ENCODE assay signal across 1 cellular context in genomic region chr6:146886587-146887446, GRCh38.
TF ChIP-seq lines count a peak whose summit lies in the region.

No MANE protein-coding gene starts in this region.

TF ChIP-seq in K562, 482 proteins besides CTCF, POLR2A, EP300 and RAD21 (continued from another document and continues in another):
- TF ChIP-seq UBTF (IDR thresholded peaks at IDR 0.05; ENCODE audit: borderline replicate concordance in 1 of 2, low read depth in 2 of 2, low read length in 2 of 2) (0 out of 4 replicates have a peak, but pooled peaks of 1 of the 2 experiments have one; percentile 15), ARID1B (IDR thresholded peaks at IDR 0.05) (no peak), MLX (CRISPR knock-in tag; conservative IDR thresholded peaks at IDR 0.05) (0 out of 4 replicates have a peak, but pooled peaks of 1 of the 2 experiments have one; percentile 73), SLC30A9 (CRISPR knock-in tag; IDR thresholded peaks at IDR 0.05) (no peak), THRA (IDR thresholded peaks at IDR 0.05) (no peak), SMAD3 (CRISPR knock-in tag; conservative IDR thresholded peaks at IDR 0.05) (peak; percentile 93), CEBPG (CRISPR knock-in tag; IDR thresholded peaks at IDR 0.05) (no peak), CEBPG (tag; conservative IDR thresholded peaks at IDR 0.05 in 1 of 2, IDR thresholded peaks at IDR 0.05 in 1 of 2) (peak; percentile 83 to 87), PCBP1 (IDR thresholded peaks at IDR 0.05; ENCODE audit: low read depth, low read length, poor library complexity, severe bottlenecking) (no peak), ZNF212 (CRISPR knock-in tag; IDR thresholded peaks at IDR 0.05) (peak; percentile 85), CSDE1 (IDR thresholded peaks at IDR 0.05) (peak in 1 of 2 experiments; percentile 91; a peak in 2 of 4 replicates), CHCHD3 (CRISPR knock-in tag; IDR thresholded peaks at IDR 0.05) (peak; percentile 92), CREB3 (tag; conservative IDR thresholded peaks at IDR 0.05; ENCODE audit: low read depth) (peak; percentile 27; the same call in 1 of the 2 replicates), SUPT5H (IDR thresholded peaks at IDR 0.05) (peak; percentile 72), FOXA1 (IDR thresholded peaks at IDR 0.05; ENCODE audit: borderline replicate concordance) (no peak), SAP30 (IDR thresholded peaks at IDR 0.05; ENCODE audit: borderline replicate concordance, insufficient read depth, low read depth, low read length, poor library complexity, severe bottlenecking) (no peak), CREB5 (CRISPR knock-in tag; IDR thresholded peaks at IDR 0.05) (peak; percentile 91), ZBTB43 (CRISPR knock-in tag; IDR thresholded peaks at IDR 0.05) (no peak), CHD1 (IDR thresholded peaks at IDR 0.05; ENCODE audit: low read length) (peak; percentile 55), NCOA4 (IDR thresholded peaks at IDR 0.05; ENCODE audit: partially characterized antibody) (no peak), ZNF140 (CRISPR knock-in tag; IDR thresholded peaks at IDR 0.05) (0 out of 2 replicates have a peak, but pooled peaks have one; percentile 22), IRF2 (CRISPR knock-in tag; IDR thresholded peaks at IDR 0.05) (no peak), TRIM28 (IDR thresholded peaks at IDR 0.05) (no peak)
- TF ChIP-seq, protein P1, sequence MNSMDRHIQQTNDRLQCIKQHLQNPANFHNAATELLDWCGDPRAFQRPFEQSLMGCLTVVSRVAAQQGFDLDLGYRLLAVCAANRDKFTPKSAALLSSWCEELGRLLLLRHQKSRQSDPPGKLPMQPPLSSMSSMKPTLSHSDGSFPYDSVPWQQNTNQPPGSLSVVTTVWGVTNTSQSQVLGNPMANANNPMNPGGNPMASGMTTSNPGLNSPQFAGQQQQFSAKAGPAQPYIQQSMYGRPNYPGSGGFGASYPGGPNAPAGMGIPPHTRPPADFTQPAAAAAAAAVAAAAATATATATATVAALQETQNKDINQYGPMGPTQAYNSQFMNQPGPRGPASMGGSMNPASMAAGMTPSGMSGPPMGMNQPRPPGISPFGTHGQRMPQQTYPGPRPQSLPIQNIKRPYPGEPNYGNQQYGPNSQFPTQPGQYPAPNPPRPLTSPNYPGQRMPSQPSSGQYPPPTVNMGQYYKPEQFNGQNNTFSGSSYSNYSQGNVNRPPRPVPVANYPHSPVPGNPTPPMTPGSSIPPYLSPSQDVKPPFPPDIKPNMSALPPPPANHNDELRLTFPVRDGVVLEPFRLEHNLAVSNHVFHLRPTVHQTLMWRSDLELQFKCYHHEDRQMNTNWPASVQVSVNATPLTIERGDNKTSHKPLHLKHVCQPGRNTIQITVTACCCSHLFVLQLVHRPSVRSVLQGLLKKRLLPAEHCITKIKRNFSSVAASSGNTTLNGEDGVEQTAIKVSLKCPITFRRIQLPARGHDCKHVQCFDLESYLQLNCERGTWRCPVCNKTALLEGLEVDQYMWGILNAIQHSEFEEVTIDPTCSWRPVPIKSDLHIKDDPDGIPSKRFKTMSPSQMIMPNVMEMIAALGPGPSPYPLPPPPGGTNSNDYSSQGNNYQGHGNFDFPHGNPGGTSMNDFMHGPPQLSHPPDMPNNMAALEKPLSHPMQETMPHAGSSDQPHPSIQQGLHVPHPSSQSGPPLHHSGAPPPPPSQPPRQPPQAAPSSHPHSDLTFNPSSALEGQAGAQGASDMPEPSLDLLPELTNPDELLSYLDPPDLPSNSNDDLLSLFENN (IDR thresholded peaks at IDR 0.05; ENCODE audit: low read depth in 2 of 2, low read length in 2 of 2) = peak in 1 of 2 experiments; percentile 31; a peak in 1 of 4 replicates
- TF ChIP-seq, protein P2, sequence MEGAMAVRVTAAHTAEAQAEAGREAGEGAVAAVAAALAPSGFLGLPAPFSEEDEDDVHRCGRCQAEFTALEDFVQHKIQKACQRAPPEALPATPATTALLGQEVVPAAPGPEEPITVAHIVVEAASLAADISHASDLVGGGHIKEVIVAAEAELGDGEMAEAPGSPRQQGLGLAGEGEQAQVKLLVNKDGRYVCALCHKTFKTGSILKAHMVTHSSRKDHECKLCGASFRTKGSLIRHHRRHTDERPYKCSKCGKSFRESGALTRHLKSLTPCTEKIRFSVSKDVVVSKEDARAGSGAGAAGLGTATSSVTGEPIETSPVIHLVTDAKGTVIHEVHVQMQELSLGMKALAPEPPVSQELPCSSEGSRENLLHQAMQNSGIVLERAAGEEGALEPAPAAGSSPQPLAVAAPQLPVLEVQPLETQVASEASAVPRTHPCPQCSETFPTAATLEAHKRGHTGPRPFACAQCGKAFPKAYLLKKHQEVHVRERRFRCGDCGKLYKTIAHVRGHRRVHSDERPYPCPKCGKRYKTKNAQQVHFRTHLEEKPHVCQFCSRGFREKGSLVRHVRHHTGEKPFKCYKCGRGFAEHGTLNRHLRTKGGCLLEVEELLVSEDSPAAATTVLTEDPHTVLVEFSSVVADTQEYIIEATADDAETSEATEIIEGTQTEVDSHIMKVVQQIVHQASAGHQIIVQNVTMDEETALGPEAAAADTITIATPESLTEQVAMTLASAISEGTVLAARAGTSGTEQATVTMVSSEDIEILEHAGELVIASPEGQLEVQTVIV (CRISPR knock-in tag; IDR thresholded peaks at IDR 0.05; ENCODE audit: borderline replicate concordance) = peak; percentile 77; the same call in 1 of the 2 replicates
- TF ChIP-seq, protein P3, sequence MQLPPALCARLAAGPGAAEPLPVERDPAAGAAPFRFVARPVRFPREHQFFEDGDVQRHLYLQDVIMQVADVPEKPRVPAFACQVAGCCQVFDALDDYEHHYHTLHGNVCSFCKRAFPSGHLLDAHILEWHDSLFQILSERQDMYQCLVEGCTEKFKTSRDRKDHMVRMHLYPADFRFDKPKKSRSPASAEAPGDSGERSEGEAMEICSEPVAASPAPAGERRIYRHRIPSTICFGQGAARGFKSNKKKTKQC (CRISPR knock-in tag; IDR thresholded peaks at IDR 0.05) = no peak
- TF ChIP-seq, protein P4, sequence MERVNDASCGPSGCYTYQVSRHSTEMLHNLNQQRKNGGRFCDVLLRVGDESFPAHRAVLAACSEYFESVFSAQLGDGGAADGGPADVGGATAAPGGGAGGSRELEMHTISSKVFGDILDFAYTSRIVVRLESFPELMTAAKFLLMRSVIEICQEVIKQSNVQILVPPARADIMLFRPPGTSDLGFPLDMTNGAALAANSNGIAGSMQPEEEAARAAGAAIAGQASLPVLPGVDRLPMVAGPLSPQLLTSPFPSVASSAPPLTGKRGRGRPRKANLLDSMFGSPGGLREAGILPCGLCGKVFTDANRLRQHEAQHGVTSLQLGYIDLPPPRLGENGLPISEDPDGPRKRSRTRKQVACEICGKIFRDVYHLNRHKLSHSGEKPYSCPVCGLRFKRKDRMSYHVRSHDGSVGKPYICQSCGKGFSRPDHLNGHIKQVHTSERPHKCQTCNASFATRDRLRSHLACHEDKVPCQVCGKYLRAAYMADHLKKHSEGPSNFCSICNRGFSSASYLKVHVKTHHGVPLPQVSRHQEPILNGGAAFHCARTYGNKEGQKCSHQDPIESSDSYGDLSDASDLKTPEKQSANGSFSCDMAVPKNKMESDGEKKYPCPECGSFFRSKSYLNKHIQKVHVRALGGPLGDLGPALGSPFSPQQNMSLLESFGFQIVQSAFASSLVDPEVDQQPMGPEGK (CRISPR knock-in tag; IDR thresholded peaks at IDR 0.05; ENCODE audit: borderline replicate concordance) = peak; percentile 87; the same call in 1 of the 2 replicates
